ENCODE assay signal across 8 cellular contexts in the genomic region with DNA sequence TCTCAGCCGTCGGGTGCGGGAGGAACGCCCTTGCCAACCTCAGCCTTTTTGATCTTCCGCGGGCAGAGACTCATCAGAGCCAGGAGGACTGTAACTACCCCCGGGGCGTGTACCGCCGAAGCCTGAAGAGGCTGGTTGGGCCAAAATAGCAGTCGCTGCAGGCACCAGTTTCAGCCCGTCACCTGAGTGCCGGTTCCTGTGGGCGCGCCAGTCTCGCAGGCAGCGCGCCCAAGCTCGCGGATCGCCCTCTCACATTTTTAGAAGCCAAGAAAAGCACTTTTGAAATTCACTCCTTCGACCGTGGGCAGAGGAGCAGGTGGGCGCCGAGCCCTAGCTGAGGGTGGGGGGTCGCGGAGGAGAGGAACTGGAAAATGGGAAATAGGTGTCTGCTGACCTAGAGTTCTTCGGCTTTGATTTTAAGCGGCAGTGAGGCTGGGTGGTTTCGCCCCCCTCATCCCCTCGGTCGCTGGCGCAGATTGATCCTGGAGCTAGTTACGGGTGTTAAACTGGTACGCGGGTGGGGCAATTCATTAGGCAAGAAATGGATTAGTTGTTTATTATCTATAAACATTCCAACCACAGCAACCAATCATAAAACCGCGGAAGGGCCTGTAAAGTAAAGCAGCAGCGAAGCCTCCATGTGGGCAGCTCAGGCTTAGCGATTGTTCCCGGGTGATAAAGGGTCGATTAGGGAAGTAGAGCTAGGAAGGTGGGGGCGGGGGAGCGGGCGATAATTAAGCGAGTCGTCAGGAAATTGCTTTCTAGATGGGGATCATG.
A peak's percentile ranks its signal among the peaks of the same experiment; 100 is the strongest.
DNase-seq lines count a peak whose midpoint lies in the region; ATAC-seq and TF ChIP-seq lines count a peak whose summit lies in the region.

No MANE protein-coding gene starts in this region.

- H3K9me3 Mint-ChIP-seq in effector memory CD8-positive, alpha-beta T cell, result no peaks in the 10 kb centered on the region
- H3K9me3 Mint-ChIP-seq in neural progenitor cell, result no peaks in the 10 kb centered on the region

- peak overlapping the region in 1 of 2 donors; percentile 9 for H3K27ac Mint-ChIP-seq in effector memory CD8-positive, alpha-beta T cell
- no peak overlapping the region for H3K27ac Mint-ChIP-seq in neural progenitor cell

- H3K27me3 ChIP-seq in HUES64 (ENCODE audit: insufficient read depth, low read length) (peaks cover 100% of the 10 kb centered on the region), neural progenitor cell (peaks cover 100% of the 10 kb centered on the region), PC-9 (ENCODE audit: insufficient read depth, low read depth) (no peaks in the 10 kb centered on the region)

- peaks cover 29% of the 10 kb centered on the region for H3F3A ChIP-seq in neural progenitor cell (ENCODE audit: low read depth)
- no peaks in the 10 kb centered on the region for H3F3A ChIP-seq in PC-9 (ENCODE audit: insufficient read depth, low read depth)

- ATAC-seq in GM18858 (IDR thresholded peaks at IDR 0.05; ENCODE audit: unreplicated experiment), result peak; percentile 37
- peak; percentile 67 for ATAC-seq in effector memory CD8-positive, alpha-beta T cell (replicated peaks)
- no peak for ATAC-seq in GM21423 (IDR thresholded peaks at IDR 0.05; ENCODE audit: unreplicated experiment)

- DNase-seq in effector memory CD8-positive, alpha-beta T cell, result no peak
- DNase-seq in neural progenitor cell (ENCODE audit: low spot score) (peak; percentile 82), OCI-LY7 (ENCODE audit: low spot score) (no peak), kidney glomerular epithelial cell (lab: John Stamatoyannopoulos, UW) (no peak), PC-9 (no peak)

- H3K27ac ChIP-seq in HUES64 (ENCODE audit: low read depth, low read length) (no peak overlapping the region), neural progenitor cell (no peak overlapping the region), OCI-LY7 (ENCODE audit: low read depth, low read length, poor library complexity, severe bottlenecking) (no peak overlapping the region), PC-9 (no peak overlapping the region)

- CTCF ChIA-PET in OCI-LY7 (lab: Charles Lee; ENCODE audit: unreplicated experiment) (no interaction called here), PC-9 (lab: Charles Lee) (no interaction called here)

- no peak for TF ChIP-seq CTCF in neural progenitor cell (IDR thresholded peaks at IDR 0.05)
- no peak for TF ChIP-seq CTCF in OCI-LY7 (conservative IDR thresholded peaks at IDR 0.05; ENCODE audit: low read length)
- no peak for TF ChIP-seq CTCF in PC-9 (conservative IDR thresholded peaks at IDR 0.05)

- intact Hi-C loops in OCI-LY7 (cut with micrococcal nuclease; ENCODE audit: unreplicated experiment), result no loop called here
- intact Hi-C loops in PC-9 (cut with micrococcal nuclease; ENCODE audit: unreplicated experiment), result no loop called here

- H3K9ac ChIP-seq in HUES64 (ENCODE audit: low read depth, low read length) (no peak overlapping the region), neural progenitor cell (no peak overlapping the region)

- H4K20me1 ChIP-seq in neural progenitor cell (ENCODE audit: low read depth), result peaks cover 71% of the 10 kb centered on the region
- H4K20me1 ChIP-seq in OCI-LY7 (ENCODE audit: insufficient read depth, low read length), result no peaks in the 10 kb centered on the region
- no peaks in the 10 kb centered on the region for H4K20me1 ChIP-seq in PC-9 (ENCODE audit: insufficient read depth)

- H3K36me3 Mint-ChIP-seq in effector memory CD8-positive, alpha-beta T cell (ENCODE audit: insufficient read depth), result peaks cover 9% of the 10 kb centered on the region
- H3K36me3 Mint-ChIP-seq in neural progenitor cell, result no peaks in the 10 kb centered on the region

- H3K4me3 Mint-ChIP-seq in effector memory CD8-positive, alpha-beta T cell, result peak overlapping the region; percentile 43 to 73
- peak overlapping the region; percentile 50 for H3K4me3 Mint-ChIP-seq in neural progenitor cell

- no peaks in the 10 kb centered on the region for H3K79me2 ChIP-seq in neural progenitor cell (ENCODE audit: low read depth)
- no peaks in the 10 kb centered on the region for H3K79me2 ChIP-seq in OCI-LY7 (ENCODE audit: insufficient read depth, low read depth, low read length)
- H3K79me2 ChIP-seq in PC-9 (ENCODE audit: low read depth), result no peaks in the 10 kb centered on the region

- peaks cover 34 to 48% of the 10 kb centered on the region in 2 donors for H3K4me1 Mint-ChIP-seq in effector memory CD8-positive, alpha-beta T cell (ENCODE audit: low read depth in 2 of 2)
- H3K4me1 Mint-ChIP-seq in neural progenitor cell, result peaks cover 20% of the 10 kb centered on the region

- BruUV-seq in OCI-LY7 (replicated peaks; lab: Mats Ljungman, UMichigan), result no TSS peak
- BruUV-seq in PC-9 (replicated peaks; lab: Mats Ljungman, UMichigan), result no TSS peak

- H3K4me3 ChIP-seq in HUES64 (ENCODE audit: low read length) (peak overlapping the region; percentile 46), neural progenitor cell (peak overlapping the region; percentile 42), OCI-LY7 (ENCODE audit: low read depth, low read length, poor library complexity, severe bottlenecking) (no peak overlapping the region), PC-9 (no peak overlapping the region)

- no peak overlapping the region for H2AFZ ChIP-seq in neural progenitor cell (replicated peaks)
- no peak overlapping the region for H2AFZ ChIP-seq in OCI-LY7 (ENCODE audit: low read length)
- H2AFZ ChIP-seq in PC-9, result no peak overlapping the region

- no peaks in the 10 kb centered on the region for H3K9me3 ChIP-seq in HUES64 (ENCODE audit: insufficient read depth, low read depth, low read length)
- no peaks in the 10 kb centered on the region for H3K9me3 ChIP-seq in neural progenitor cell (ENCODE audit: low read depth)
- no peaks in the 10 kb centered on the region for H3K9me3 ChIP-seq in OCI-LY7 (ENCODE audit: low read length)
- no peaks in the 10 kb centered on the region for H3K9me3 ChIP-seq in PC-9 (ENCODE audit: insufficient read depth, low read depth)

- peak overlapping the region; percentile 72 for H3K4me2 ChIP-seq in neural progenitor cell
- H3K4me2 ChIP-seq in OCI-LY7 (ENCODE audit: low read length), result no peak overlapping the region
- H3K4me2 ChIP-seq in PC-9, result no peak overlapping the region

- WGBS in HUES64, result 1% methylated on average over 44 of the region's 47 CpGs

- peaks cover 87 to 95% of the 10 kb centered on the region in 2 donors for H3K27me3 Mint-ChIP-seq in effector memory CD8-positive, alpha-beta T cell
- peaks cover 93% of the 10 kb centered on the region for H3K27me3 Mint-ChIP-seq in neural progenitor cell (ENCODE audit: insufficient read depth, low read depth)

- no peaks in the 10 kb centered on the region for H3K9me2 ChIP-seq in OCI-LY7 (ENCODE audit: insufficient read depth, low read length)
- H3K9me2 ChIP-seq in PC-9 (ENCODE audit: insufficient read depth), result no peaks in the 10 kb centered on the region

- H3K4me1 ChIP-seq in HUES64 (ENCODE audit: insufficient read depth, low read length), result peaks cover 47% of the 10 kb centered on the region
- H3K4me1 ChIP-seq in neural progenitor cell, result peaks cover 23% of the 10 kb centered on the region
- H3K4me1 ChIP-seq in OCI-LY7 (ENCODE audit: insufficient read depth, low read length, poor library complexity, severe bottlenecking), result no peaks in the 10 kb centered on the region
- H3K4me1 ChIP-seq in PC-9 (replicated peaks; ENCODE audit: insufficient read depth), result no peaks in the 10 kb centered on the region

- H3K36me3 ChIP-seq in HUES64 (ENCODE audit: insufficient read depth, low read length) (no peaks in the 10 kb centered on the region), neural progenitor cell (no peaks in the 10 kb centered on the region), OCI-LY7 (ENCODE audit: insufficient read depth, low read length) (no peaks in the 10 kb centered on the region), PC-9 (ENCODE audit: low read depth) (no peaks in the 10 kb centered on the region)

- POLR2A ChIA-PET in OCI-LY7 (lab: Charles Lee), result no interaction called here
- POLR2A ChIA-PET in PC-9 (lab: Charles Lee; ENCODE audit: unreplicated experiment), result no interaction called here

Comparison
In these comparisons a context has a peak if more than half of its experiments do, and no peak if none do; other contexts are left out.
1. H3K4me3 ChIP-seq: peak in HUES64 (single experiment) and neural progenitor cell (single experiment); none in OCI-LY7 (single experiment) and PC-9 (single experiment).